Comparison of ENCODE assay signal across 18 cellular contexts in genomic region chr16:71748226-71748625, GRCh38.
"Had no signal": no experiment of that assay in that cellular context is flagged by ENCODE, and none has a peak within 500 bp of the region (broad histone marks: within the 10 kb centered on the region; RNA-seq: fewer than 3 reads in every experiment).

No MANE protein-coding gene starts in this region.

- H3K27me3 ChIP-seq: colonic mucosa, left lung, vagina had no signal

- H3K27ac Mint-ChIP-seq: activated CD4-positive, alpha-beta memory T cell treated with anti-CD3 and anti-CD28 coated beads for 36 hours; nephron; T-helper 1 cell treated with Interleukin-12 subunit alpha and Interleukin-12 subunit beta and Interleukin-4 antibody, amounts not matched to agents 30 μg/mL and 1 μg/mL, for 36 hours had no signal

- H3K4me1 Mint-ChIP-seq: nephron had no signal

- ATAC-seq: left lung; stimulated activated naive CD8-positive, alpha-beta T cell treated with anti-CD3 and anti-CD28 coated beads, Interleukin-15, Interleukin-2, amounts not matched to agents 100 U/mL and 50 U/mL, for 24 hours had no signal

- H3K4me3 Mint-ChIP-seq: activated CD4-positive, alpha-beta memory T cell treated with anti-CD3 and anti-CD28 coated beads for 36 hours; nephron; T-helper 1 cell treated with Interleukin-12 subunit alpha and Interleukin-12 subunit beta and Interleukin-4 antibody, amounts not matched to agents 30 μg/mL and 1 μg/mL, for 36 hours had no signal

- H3K27me3 Mint-ChIP-seq: activated CD4-positive, alpha-beta memory T cell treated with anti-CD3 and anti-CD28 coated beads for 36 hours had no signal

- H3K9me3 ChIP-seq: colonic mucosa, left lung, vagina had no signal

- H3K27ac ChIP-seq: colonic mucosa, left lung, vagina, VCaP had no signal

- H3K4me1 ChIP-seq: colonic mucosa, left lung, vagina had no signal

- H3K9me3 Mint-ChIP-seq: activated CD4-positive, alpha-beta memory T cell treated with anti-CD3 and anti-CD28 coated beads for 36 hours; nephron; T-helper 1 cell treated with Interleukin-12 subunit alpha and Interleukin-12 subunit beta and Interleukin-4 antibody, amounts not matched to agents 30 μg/mL and 1 μg/mL, for 36 hours had no signal

- DNase-seq: activated CD4-positive, alpha-beta memory T cell treated with anti-CD3 and anti-CD28 coated beads for 36 hours; activated CD4-positive, CD25-positive, alpha-beta regulatory T cell treated with anti-CD3 and anti-CD28 coated beads, Interleukin-2, amount 50 U/mL, for 72 hours; activated effector memory CD4-positive, alpha-beta T cell treated with anti-CD3 and anti-CD28 coated beads, Interleukin-2, amount 50 U/mL, for 16 hours; activated naive CD4-positive, alpha-beta T cell treated with anti-CD3 and anti-CD28 coated beads, Interleukin-2, amount 50 U/mL, for 16 hours; activated T-cell treated with anti-CD3 and anti-CD28 coated beads, Interleukin-2, amount 50 U/mL, for 48 hours; amniotic stem cell; colonic mucosa; erythroblast; foreskin melanocyte; left lung; midbrain; nucleus accumbens; retina; stimulated activated naive CD8-positive, alpha-beta T cell treated with anti-CD3 and anti-CD28 coated beads, Interleukin-15, Interleukin-2, amounts not matched to agents 100 U/mL and 50 U/mL, for 24 hours had no signal

- H3K4me3 ChIP-seq: colonic mucosa, left lung, vagina had no signal
